In genomic region chr3:32845546-32845945, GRCh38 we compare ENCODE assay signal across 1 cellular context.
TF ChIP-seq lines count a peak whose summit lies in the region.
"Not testable (repeated sequence)": the region's sequence is repeated elsewhere in the genome, so short reads cannot be mapped to it uniquely, and the experiment has no call there.

No MANE protein-coding gene starts in this region.

TF ChIP-seq in HepG2, 621 proteins besides CTCF, POLR2A, EP300 and RAD21:
- TF ChIP-seq ZMYM3 (CRISPR knock-in tag; IDR thresholded peaks at IDR 0.05): peak; percentile 57; the same call in 1 of the 2 replicates
- TF ChIP-seq NR2F6, SOX6, SOX13 (IDR thresholded peaks at IDR 0.05): not testable (repeated sequence)
- TF ChIP-seq NR2F6 (CRISPR knock-in tag; IDR thresholded peaks at IDR 0.05): 0 out of 2 replicates have a peak, but pooled peaks have one; percentile 15
- peak; percentile 76 for TF ChIP-seq RARA (CRISPR knock-in tag; IDR thresholded peaks at IDR 0.05)
- TF ChIP-seq ZNF770 (CRISPR knock-in tag; IDR thresholded peaks at IDR 0.05): peak; percentile 82
- peak; percentile 37; the same call in 1 of the 2 replicates for TF ChIP-seq SOX6 (CRISPR knock-in tag; IDR thresholded peaks at IDR 0.05)
- peak; percentile 73 for TF ChIP-seq ZNF362 (CRISPR knock-in tag; IDR thresholded peaks at IDR 0.05; ENCODE audit: borderline replicate concordance)
- TF ChIP-seq SOX13 (CRISPR knock-in tag; conservative IDR thresholded peaks at IDR 0.05 in 1 of 2, IDR thresholded peaks at IDR 0.05 in 1 of 2): peak in 1 of 2 experiments; percentile 28; a peak in 1 of 4 replicates
- peak; percentile 47 for TF ChIP-seq RBM22 (optimal IDR thresholded peaks at IDR 0.05; ENCODE audit: low read length)
